In genomic region chr6:37242042-37242428, GRCh38 we compare ENCODE assay signal across 11 cellular contexts. TPM values are rescaled to one million over a fixed set of nuclear protein-coding genes. Genes with fewer than 3 reads are reported as not detected.
DNase-seq lines count a peak whose midpoint lies in the region; ATAC-seq, FAIRE-seq and TF ChIP-seq lines count a peak whose summit lies in the region.
"Had no signal": no experiment of that assay in that cellular context is flagged by ENCODE, and none has a peak within 500 bp of the region (broad histone marks: within the 10 kb centered on the region; RNA-seq: fewer than 3 reads in every experiment).

No MANE protein-coding gene starts in this region.

- H2AFZ ChIP-seq in K562 (ENCODE audit: low read depth, low read length) = peak overlapping the region; percentile 76

- no peaks in the 10 kb centered on the region for H3K27me3 Mint-ChIP-seq in activated CD4-positive, alpha-beta T cell treated with anti-CD3 and anti-CD28 coated beads, Interleukin-2, amount 10 ng/mL, durations not matched to agents 24 days and 14 days
- peaks cover 5% of the 10 kb centered on the region for H3K27me3 Mint-ChIP-seq in endodermal cell (ENCODE audit: insufficient read depth)

- no peak for TF ChIP-seq EP300 in K562 (IDR thresholded peaks at IDR 0.05; ENCODE audit: low read length)

- DNase-seq in activated CD4-positive, alpha-beta T cell treated with anti-CD3 and anti-CD28 coated beads, Interleukin-2, amount 10 ng/mL, durations not matched to agents 24 days and 14 days = no peak
- no peak for DNase-seq in activated CD4-positive, alpha-beta T cell treated with anti-CD3 and anti-CD28 coated beads, Interleukin-2, amount 50 U/mL, for 1 hour
- DNase-seq in K562 (ENCODE audit: extremely low read depth in 1 of 4, low spot score in 3 of 4) (no peak), tibial artery (no peak), endodermal cell (no peak), RPMI8226 (no peak)
- DNase-seq: 8988T, NCI-H1417, T-helper 17 cell had no signal

- H3K9me3 ChIP-seq in K562 (replicated peaks; ENCODE audit: control insufficient read depth, insufficient read depth, low read depth, low read length) (no peaks in the 10 kb centered on the region), mucosa of rectum (ENCODE audit: control insufficient read depth in 2 of 2, low read length in 2 of 2) (no peaks in the 10 kb centered on the region), tibial artery (no peaks in the 10 kb centered on the region), endodermal cell (ENCODE audit: control insufficient read depth, low read length) (no peaks in the 10 kb centered on the region)

- no peaks in the 10 kb centered on the region; the same call in 2 of the 3 replicates for H3K36me3 ChIP-seq in K562 (ENCODE audit: control insufficient read depth, insufficient read depth, low read length)
- H3K36me3 ChIP-seq in mucosa of rectum (ENCODE audit: control insufficient read depth in 2 of 2, insufficient read depth in 2 of 2, low read length in 2 of 2) = no peaks in the 10 kb centered on the region
- no peaks in the 10 kb centered on the region for H3K36me3 ChIP-seq in tibial artery
- no peaks in the 10 kb centered on the region for H3K36me3 ChIP-seq in endodermal cell (ENCODE audit: control insufficient read depth, insufficient read depth, low read length)

- no TSS peak for BruUV-seq in K562 (replicated peaks; lab: Mats Ljungman, UMichigan)

- 13% methylated on average over 1 of the region's 1 CpG for WGBS in K562 (ENCODE audit: insufficient coverage, low coverage, missing lambda C conversion rate)
- WGBS in endodermal cell (ENCODE audit: insufficient coverage in 1 of 2, insufficient read length in 1 of 2), 2 experiments = 64% methylated on average over 1 of the region's 1 CpG; no CpG with 5 or more reads in 1 of the 2 experiments

- no peaks in the 10 kb centered on the region for H4K20me1 ChIP-seq in K562 (replicated peaks; ENCODE audit: control insufficient read depth, insufficient read depth, low read length)

- H3K9me3 Mint-ChIP-seq in activated CD4-positive, alpha-beta T cell treated with anti-CD3 and anti-CD28 coated beads, Interleukin-2, amount 10 ng/mL, durations not matched to agents 24 days and 14 days = peaks cover 16% of the 10 kb centered on the region
- peaks cover 3% of the 10 kb centered on the region for H3K9me3 Mint-ChIP-seq in endodermal cell

- no peaks in the 10 kb centered on the region for H3K27me3 ChIP-seq in K562 (ENCODE audit: control insufficient read depth in 2 of 2, insufficient read depth in 2 of 2, low read length in 2 of 2)
- H3K27me3 ChIP-seq in mucosa of rectum (ENCODE audit: control insufficient read depth in 2 of 2, insufficient read depth in 2 of 2, low read length in 2 of 2) = no peaks in the 10 kb centered on the region
- H3K27me3 ChIP-seq in tibial artery = no peaks in the 10 kb centered on the region
- H3K27me3 ChIP-seq in endodermal cell (ENCODE audit: control insufficient read depth, insufficient read depth, low read length, poor library complexity, severe bottlenecking) = no peaks in the 10 kb centered on the region

- TF ChIP-seq RAD21 in K562 (CRISPR knock-in tag; conservative IDR thresholded peaks at IDR 0.05 in 1 of 2, IDR thresholded peaks at IDR 0.05 in 1 of 2) = no peak

- no peak overlapping the region for H3K4me3 Mint-ChIP-seq in activated CD4-positive, alpha-beta T cell treated with anti-CD3 and anti-CD28 coated beads, Interleukin-2, amount 10 ng/mL, durations not matched to agents 24 days and 14 days
- no peak overlapping the region for H3K4me3 Mint-ChIP-seq in endodermal cell
- H3K4me3 Mint-ChIP-seq: T-helper 17 cell had no signal

- POLR2A ChIA-PET in K562 (lab: Yijun Ruan, JAX) = interaction anchor here (0.6 to 2.5 kb wide), 4 partner anchors 10 to 29 kb away, joined by 3 to 10 read pairs (median 7); partner anchors contain the start of genes TBC1D22B and TMEM217

- in situ Hi-C loops in K562 (cut with MboI) = no loop called here

- ATAC-seq in K562 (no peak), HG02840 (IDR thresholded peaks at IDR 0.05; ENCODE audit: low FRiP score, unreplicated experiment) (no peak)
- ATAC-seq: T-helper 17 cell had no signal

- H3K27ac ChIP-seq in K562 (ENCODE audit: extremely low read depth, low read depth, low read length) (peak overlapping the region; percentile 65; the same call in 2 of the 3 replicates), mucosa of rectum (ENCODE audit: low read depth in 2 of 2, low read length in 2 of 2) (peak overlapping the region; percentile 71), tibial artery (peak overlapping the region; percentile 79 to 82), endodermal cell (ENCODE audit: low read depth, low read length) (no peak overlapping the region)

- TF ChIP-seq POLR2A in K562 (conservative IDR thresholded peaks at IDR 0.05) = no peak

- no peaks in the 10 kb centered on the region for H3K79me2 ChIP-seq in K562 (ENCODE audit: control insufficient read depth, insufficient read depth, low read length)

- FAIRE-seq in K562 (lab: Jason Lieb, UNC) = no peak

- no peaks in the 10 kb centered on the region for H3K9me1 ChIP-seq in K562 (ENCODE audit: control insufficient read depth, insufficient read depth, low read length)

- peaks cover 40% of the 10 kb centered on the region for H3K4me1 Mint-ChIP-seq in activated CD4-positive, alpha-beta T cell treated with anti-CD3 and anti-CD28 coated beads, Interleukin-2, amount 10 ng/mL, durations not matched to agents 24 days and 14 days
- no peaks in the 10 kb centered on the region for H3K4me1 Mint-ChIP-seq in endodermal cell

- H3K36me3 Mint-ChIP-seq in activated CD4-positive, alpha-beta T cell treated with anti-CD3 and anti-CD28 coated beads, Interleukin-2, amount 10 ng/mL, durations not matched to agents 24 days and 14 days (ENCODE audit: low read depth) = peaks cover 12% of the 10 kb centered on the region
- no peaks in the 10 kb centered on the region for H3K36me3 Mint-ChIP-seq in endodermal cell (ENCODE audit: low read depth)

- CTCF ChIA-PET in K562 (lab: Yijun Ruan, JAX; ENCODE audit: low intra/inter-chr PET ratio) = no interaction called here

- peak overlapping the region; percentile 43 for H3K27ac Mint-ChIP-seq in activated CD4-positive, alpha-beta T cell treated with anti-CD3 and anti-CD28 coated beads, Interleukin-2, amount 10 ng/mL, durations not matched to agents 24 days and 14 days
- H3K27ac Mint-ChIP-seq in endodermal cell = no peak overlapping the region
- H3K27ac Mint-ChIP-seq: T-helper 17 cell had no signal

- intact Hi-C loops in activated CD4-positive, alpha-beta T cell treated with anti-CD3 and anti-CD28 coated beads, Interleukin-2, amount 10 ng/mL, durations not matched to agents 24 days and 14 days (cut with micrococcal nuclease) = loop anchor here (5.0 kb wide), 1 partner anchor 50 kb away; no protein-coding TSS in a partner anchor
- intact Hi-C loops in K562 (cut with micrococcal nuclease) (loop anchor here (5.0 kb wide), 1 partner anchor 60 kb away; no protein-coding TSS in a partner anchor), tibial artery (cut with DNase I; ENCODE audit: low total_unique reads) (no loop called here)

- H3K4me1 ChIP-seq in K562 (replicated peaks in 1 of 2; ENCODE audit: control insufficient read depth in 2 of 2, insufficient read depth in 2 of 2, low read length in 2 of 2) (peaks cover 25 to 64% of the 10 kb centered on the region in 2 experiments), mucosa of rectum (ENCODE audit: control insufficient read depth in 2 of 2, insufficient read depth in 2 of 2, low read length in 2 of 2) (peaks cover 20 to 28% of the 10 kb centered on the region in 2 donors), tibial artery (peaks cover 3 to 76% (median 45%) of the 10 kb centered on the region in 4 donors), endodermal cell (ENCODE audit: control insufficient read depth, insufficient read depth, low read length) (no peaks in the 10 kb centered on the region)

- H3K9ac ChIP-seq in K562 (ENCODE audit: insufficient read depth in 1 of 2, low read depth in 2 of 2, low read length in 2 of 2) (peak overlapping the region in 1 of 2 experiments; percentile 41; a peak in 3 of 4 replicates), mucosa of rectum (ENCODE audit: low read depth in 1 of 2, low read length in 2 of 2) (no peak overlapping the region), endodermal cell (ENCODE audit: extremely low read depth, low read length, poor library complexity, severe bottlenecking) (no peak overlapping the region)

- H3K4me2 ChIP-seq in K562 (ENCODE audit: insufficient read depth, low read length) = peak overlapping the region; percentile 33

- TF ChIP-seq CTCF in K562 (IDR thresholded peaks at IDR 0.05 in 2 of 3, conservative IDR thresholded peaks at IDR 0.05 in 1 of 3; ENCODE audit: insufficient read depth in 2 of 3, low read depth in 1 of 3, low read length in 3 of 3) (no peak), tibial artery (IDR thresholded peaks at IDR 0.05) (no peak), endodermal cell (conservative IDR thresholded peaks at IDR 0.05) (no peak)

- H3K4me3 ChIP-seq in K562 (no peak overlapping the region), mucosa of rectum (ENCODE audit: low read length in 2 of 2) (no peak overlapping the region), tibial artery (no peak overlapping the region), endodermal cell (ENCODE audit: low read length) (no peak overlapping the region)

RNA-seq across cellular contexts. Expression of gene TBC1D22B, which starts 15.5 kb away (rescaled TPM):
- total RNA-seq in activated CD4-positive, alpha-beta T cell treated with anti-CD3 and anti-CD28 coated beads, Interleukin-2, amount 10 ng/mL, durations not matched to agents 24 days and 14 days = 17.2 and 18.7 TPM in 2 replicates
- 32.9 and 35.9 TPM in 2 replicates for total RNA-seq in K562 (2011; cell fraction: chromatin; rRNA removed; ENCODE audit: low replicate concordance)
- 16.1 and 18.0 TPM in 2 replicates for total RNA-seq in K562 (2011; cell fraction: nucleolus; rRNA removed)
- total RNA-seq in K562 (2011; cell fraction: nucleoplasm; rRNA removed) = 22.4 and 25.4 TPM in 2 replicates
- total RNA-seq in K562 (2014; rRNA removed) = 10.9 and 13.0 TPM in 2 replicates
- 13.5 and 13.9 TPM in 2 replicates for total RNA-seq in K562 (2014; rRNA removed; fragmentation: Illumina TruSeq; extraction: Trizol)
- total RNA-seq in K562 (2015; rRNA removed; fragmentation: Illumina TruSeq; extraction: Trizol) = 12.3 and 13.1 TPM in 2 replicates
- 16.1 and 17.2 TPM in 2 replicates for total RNA-seq in K562 (2021)
- 14.0 and 15.3 TPM in 2 replicates for polyA plus RNA-seq in K562 (2011; rRNA removed)
- polyA plus RNA-seq in K562 (2011; cell fraction: cytosol; rRNA removed) = 11.5 and 14.7 TPM in 2 replicates
- 22.4 and 24.0 TPM in 2 replicates for polyA plus RNA-seq in K562 (2011; cell fraction: nucleus; rRNA removed)
- 12.9 and 19.1 TPM in 2 replicates for polyA plus RNA-seq in K562 (2012)
- polyA plus RNA-seq in K562 (2014; fragmentation: Illumina TruSeq; extraction: Trizol) = 21.7 and 24.2 TPM in 2 replicates
- polyA plus RNA-seq in K562 (2014; fragmentation: Nextera tagmentation; extraction: Ambion mirVana) = 1 to 10 TPM; 4.8 to 6.4 TPM
- polyA plus RNA-seq in K562 (2014; rRNA removed) = 14.0 and 14.5 TPM in 2 replicates
- polyA minus RNA-seq in K562 (2011; rRNA and poly(A)+ RNA removed) = 10.0 and 11.0 TPM in 2 replicates
- 6.8 and 8.6 TPM in 2 replicates for polyA minus RNA-seq in K562 (2011; cell fraction: cytosol; rRNA and poly(A)+ RNA removed)
- 11.8 and 14.1 TPM in 2 replicates for polyA minus RNA-seq in K562 (2011; cell fraction: nucleus; rRNA and poly(A)+ RNA removed)
- 10 to 100 TPM; 13.8 to 20.1 TPM for total RNA-seq in endodermal cell
- polyA plus RNA-seq in endodermal cell (2013, experiment 1 of 2) = 13.9 TPM
- polyA plus RNA-seq in endodermal cell (2013, experiment 2 of 2) = 13.1 TPM

RNA-seq across cellular contexts. Expression of gene TMEM217, which starts 15.9 kb away (rescaled TPM):
- total RNA-seq in activated CD4-positive, alpha-beta T cell treated with anti-CD3 and anti-CD28 coated beads, Interleukin-2, amount 10 ng/mL, durations not matched to agents 24 days and 14 days = 4.1 and 6.1 TPM in 2 replicates
- total RNA-seq in K562 (2011; cell fraction: chromatin; rRNA removed; ENCODE audit: low replicate concordance) = 9.2 and 9.3 TPM in 2 replicates
- 6.8 and 8.0 TPM in 2 replicates for total RNA-seq in K562 (2011; cell fraction: nucleolus; rRNA removed)
- total RNA-seq in K562 (2011; cell fraction: nucleoplasm; rRNA removed) = 6.2 and 9.8 TPM in 2 replicates
- total RNA-seq in K562 (2014; rRNA removed) = 1.3 and 1.5 TPM in 2 replicates
- total RNA-seq in K562 (2014; rRNA removed; fragmentation: Illumina TruSeq; extraction: Trizol) = 1.6 and 2.4 TPM in 2 replicates
- total RNA-seq in K562 (2015; rRNA removed; fragmentation: Illumina TruSeq; extraction: Trizol) = 3.3 and 4.0 TPM in 2 replicates
- total RNA-seq in K562 (2021) = 1.9 and 2.0 TPM in 2 replicates
- 5.0 and 8.0 TPM in 2 replicates for polyA plus RNA-seq in K562 (2011; rRNA removed)
- polyA plus RNA-seq in K562 (2011; cell fraction: cytosol; rRNA removed) = 3.3 and 5.8 TPM in 2 replicates
- 3.6 and 5.0 TPM in 2 replicates for polyA plus RNA-seq in K562 (2011; cell fraction: nucleus; rRNA removed)
- 3.2 and 3.5 TPM in 2 replicates for polyA plus RNA-seq in K562 (2012)
- polyA plus RNA-seq in K562 (2014; fragmentation: Illumina TruSeq; extraction: Trizol) = 1.9 and 2.3 TPM in 2 replicates
- polyA plus RNA-seq in K562 (2014; fragmentation: Nextera tagmentation; extraction: Ambion mirVana) = 1 to 10 TPM; 1.8 to 1.9 TPM
- 2.8 and 3.5 TPM in 2 replicates for polyA plus RNA-seq in K562 (2014; rRNA removed)
- 3.4 and 4.8 TPM in 2 replicates for polyA minus RNA-seq in K562 (2011; rRNA and poly(A)+ RNA removed)
- polyA minus RNA-seq in K562 (2011; cell fraction: cytosol; rRNA and poly(A)+ RNA removed) = 1.5 and 3.3 TPM in 2 replicates
- 2.0 and 2.4 TPM in 2 replicates for polyA minus RNA-seq in K562 (2011; cell fraction: nucleus; rRNA and poly(A)+ RNA removed)
- 1 to 10 TPM in 1 of 2 donors, under 1 TPM in 1; 0.95 to 1.6 TPM for total RNA-seq in endodermal cell
- polyA plus RNA-seq in endodermal cell (2013, experiment 1 of 2) = 0.43 TPM
- polyA plus RNA-seq in endodermal cell (2013, experiment 2 of 2) = 0.41 TPM
